Comparison of ENCODE assay signal across 17 cellular contexts in genomic region chr12:58541300-58541690, GRCh38.
DNase-seq lines count a peak whose midpoint lies in the region; ATAC-seq, FAIRE-seq and TF ChIP-seq lines count a peak whose summit lies in the region.
"Had no signal": no experiment of that assay in that cellular context is flagged by ENCODE, and none has a peak within 500 bp of the region (broad histone marks: within the 10 kb centered on the region; RNA-seq: fewer than 3 reads in every experiment).

No MANE protein-coding gene starts in this region.

- H3K4me3 Mint-ChIP-seq in progenitor cell of endocrine pancreas (ENCODE audit: low read depth) (no peak overlapping the region), H9 (no peak overlapping the region)
- H3K4me3 Mint-ChIP-seq: activated T-helper 17 cell treated with anti-CD3 and anti-CD28 coated beads, Interleukin-2, amount 50 U/mL, for 72 hours; CD4-positive, alpha-beta memory T cell; stimulated activated effector memory CD8-positive, alpha-beta T cell treated with anti-CD3 and anti-CD28 coated beads, Interleukin-12 subunit alpha, Interleukin-12 subunit beta, amount 100 ng/mL, for 72 hours had no signal

- ATAC-seq in GM19395 (IDR thresholded peaks at IDR 0.05; ENCODE audit: unreplicated experiment): no peak
- ATAC-seq: activated T-helper 17 cell treated with anti-CD3 and anti-CD28 coated beads, Interleukin-2, amount 50 U/mL, for 72 hours; naive thymus-derived CD8-positive, alpha-beta T cell; stimulated activated effector memory CD8-positive, alpha-beta T cell treated with anti-CD3 and anti-CD28 coated beads, Interleukin-12 subunit alpha, Interleukin-12 subunit beta, amount 100 ng/mL, for 72 hours had no signal

- H3K14ac ChIP-seq in H9 (ENCODE audit: insufficient read depth, low read length): no peak overlapping the region

- H3K36me3 Mint-ChIP-seq in progenitor cell of endocrine pancreas (ENCODE audit: insufficient read depth): no peaks in the 10 kb centered on the region
- peaks cover 0 to 11% (median 4%) of the 10 kb centered on the region in 3 experiments; a peak in 4 of 7 replicates for H3K36me3 Mint-ChIP-seq in H9 (ENCODE audit: insufficient read depth in 1 of 3, low read depth in 3 of 3)
- H3K36me3 Mint-ChIP-seq: CD4-positive, alpha-beta memory T cell; naive thymus-derived CD8-positive, alpha-beta T cell; stimulated activated effector memory CD8-positive, alpha-beta T cell treated with anti-CD3 and anti-CD28 coated beads, Interleukin-12 subunit alpha, Interleukin-12 subunit beta, amount 100 ng/mL, for 72 hours had no signal

- WGBS in GM23248 (ENCODE audit: low coverage in 1 of 2, low lambda C conversion rate in 2 of 2, missing lambda C conversion rate in 2 of 2), 2 experiments: 18 to 20% methylated on average over 3 of the region's 3 CpGs
- WGBS in H9 (ENCODE audit: extremely low coverage, insufficient read length, low lambda C conversion rate): no CpG with 5 or more reads among the region's 3 CpGs

- BruUV-seq in endothelial cell of umbilical vein (replicated peaks; lab: Mats Ljungman, UMichigan): no TSS peak

- H3K9me2 ChIP-seq in GM23248 (ENCODE audit: insufficient read depth): no peaks in the 10 kb centered on the region

- H3K4me1 ChIP-seq in GM23248 (ENCODE audit: insufficient read depth) (peaks cover 34% of the 10 kb centered on the region), endothelial cell of umbilical vein (ENCODE audit: control insufficient read depth, extremely low read depth, insufficient read depth, low read length) (peaks cover 10% of the 10 kb centered on the region), H9 (ENCODE audit: insufficient read depth, low read length) (peaks cover 3% of the 10 kb centered on the region; the same call in 1 of the 2 replicates)
- H3K4me1 ChIP-seq: testis had no signal

- TF ChIP-seq POLR2A in endothelial cell of umbilical vein (IDR thresholded peaks at IDR 0.05; ENCODE audit: low read depth, low read length): no peak

- no peaks in the 10 kb centered on the region for H3K79me1 ChIP-seq in H9 (ENCODE audit: insufficient read depth, low read depth, low read length, poor library complexity, severe bottlenecking)

- H3K79me2 ChIP-seq in GM23248 (ENCODE audit: insufficient read depth) (no peaks in the 10 kb centered on the region), endothelial cell of umbilical vein (ENCODE audit: control insufficient read depth, insufficient read depth, low read length) (no peaks in the 10 kb centered on the region), H9 (ENCODE audit: insufficient read depth, low read length) (no peaks in the 10 kb centered on the region)

- H3K9ac ChIP-seq in GM23248 (no peak overlapping the region), SK-N-MC (ENCODE audit: insufficient read length) (no peak overlapping the region), endothelial cell of umbilical vein (replicated peaks; ENCODE audit: extremely low read depth, insufficient read depth, low read length) (no peak overlapping the region), H9 (ENCODE audit: extremely low read depth, insufficient read length, low read length) (no peak overlapping the region)

- peaks cover 28% of the 10 kb centered on the region for H3F3A ChIP-seq in GM23248 (ENCODE audit: insufficient read depth)

- no peak for FAIRE-seq in endothelial cell of umbilical vein (lab: Jason Lieb, UNC)
- FAIRE-seq: bronchial epithelial cell had no signal

- no peak overlapping the region for H2AK5ac ChIP-seq in H9 (ENCODE audit: insufficient read length, low read length)

- no peak overlapping the region for H3K18ac ChIP-seq in H9 (ENCODE audit: insufficient read length, low read depth, low read length)

- no peak overlapping the region for H4K91ac ChIP-seq in H9 (ENCODE audit: insufficient read length, low read depth, low read length)

- no peak overlapping the region for H2BK12ac ChIP-seq in H9 (ENCODE audit: insufficient read length, low read depth, low read length)

- H2BK20ac ChIP-seq in H9 (ENCODE audit: low read depth, low read length, poor library complexity, severe bottlenecking): no peak overlapping the region

- H3K23ac ChIP-seq in H9 (ENCODE audit: insufficient read length, low read depth, low read length): no peak overlapping the region

- H3K4me1 Mint-ChIP-seq in progenitor cell of endocrine pancreas (ENCODE audit: low read depth): peaks cover 31% of the 10 kb centered on the region
- peaks cover 21 to 37% of the 10 kb centered on the region in 2 experiments for H3K4me1 Mint-ChIP-seq in H9
- H3K4me1 Mint-ChIP-seq: activated T-helper 17 cell treated with anti-CD3 and anti-CD28 coated beads, Interleukin-2, amount 50 U/mL, for 72 hours; CD4-positive, alpha-beta memory T cell; naive thymus-derived CD8-positive, alpha-beta T cell; stimulated activated effector memory CD8-positive, alpha-beta T cell treated with anti-CD3 and anti-CD28 coated beads, Interleukin-12 subunit alpha, Interleukin-12 subunit beta, amount 100 ng/mL, for 72 hours had no signal

- CTCF ChIA-PET in endothelial cell of umbilical vein (lab: Charles Lee): interaction anchor here (0.8 to 5.2 kb wide), 63 partner anchors 11 to 623 kb away, joined by 3 to 164 read pairs (median 6); partner anchors contain the start of gene LRIG3

- peak overlapping the region; percentile 54 for H3K4me2 ChIP-seq in GM23248 (ENCODE audit: unreplicated experiment)
- H3K4me2 ChIP-seq in endothelial cell of umbilical vein (ENCODE audit: insufficient read depth, low read length): no peak overlapping the region
- H3K4me2 ChIP-seq in H9 (ENCODE audit: insufficient read depth, insufficient read length, low read length): no peak overlapping the region

- H3K23me2 ChIP-seq in H9 (ENCODE audit: insufficient read length, low read depth, low read length, poor library complexity, severe bottlenecking): no peaks in the 10 kb centered on the region

- no peak overlapping the region for H3T11ph ChIP-seq in H9 (ENCODE audit: low read length)

- intact Hi-C loops in endothelial cell of umbilical vein (cut with micrococcal nuclease): loop anchor here (5.0 to 10.0 kb wide), 3 partner anchors 216 to 861 kb away; no protein-coding TSS in a partner anchor

- no peak overlapping the region for H2BK15ac ChIP-seq in H9 (ENCODE audit: low read depth, low read length)

- in situ Hi-C loops in GM23248 (cut with MboI): loop anchor here (10.0 to 25.0 kb wide), 4 partner anchors 346 to 614 kb away; no protein-coding TSS in a partner anchor

- no peak overlapping the region for H3K56ac ChIP-seq in H9 (ENCODE audit: insufficient read length, low read depth, low read length)

- H2BK5ac ChIP-seq in H9 (ENCODE audit: insufficient read length, low read length): no peak overlapping the region

- dilution Hi-C loops in endothelial cell of umbilical vein (cut with MboI; ENCODE audit: extremely low pct_ligation_motif_present, low sequenced_read_pairs): no loop called here

- H3K27me3 Mint-ChIP-seq in progenitor cell of endocrine pancreas (no peaks in the 10 kb centered on the region), H9 (ENCODE audit: low read depth) (no peaks in the 10 kb centered on the region)

- no peaks in the 10 kb centered on the region for H3K9me3 ChIP-seq in GM23248 (ENCODE audit: low read depth)
- no peaks in the 10 kb centered on the region for H3K9me3 ChIP-seq in SK-N-MC (ENCODE audit: low read depth, low read length)
- H3K9me3 ChIP-seq in endothelial cell of umbilical vein (replicated peaks; ENCODE audit: control insufficient read depth, insufficient read depth, low read length): no peaks in the 10 kb centered on the region
- H3K9me3 ChIP-seq in H9 (ENCODE audit: control insufficient read depth, low read depth, low read length): no peaks in the 10 kb centered on the region
- H3K9me3 ChIP-seq: testis had no signal

- DNase-seq in GM23248: peak; percentile 21
- DNase-seq in SK-N-MC (ENCODE audit: low read depth, low spot score): no peak
- DNase-seq in endothelial cell of umbilical vein (ENCODE audit: low read depth, low spot score): peak; percentile 13
- no peak for DNase-seq in progenitor cell of endocrine pancreas (ENCODE audit: low spot score, unreplicated experiment)
- no peak for DNase-seq in NCI-H2171 treated with DMSO at 0.1 percent for 48 hours (lab: John Stamatoyannopoulos, UW)
- no peak for DNase-seq in H9
- DNase-seq: activated CD4-positive, alpha-beta T cell treated with anti-CD3 and anti-CD28 coated beads for 48 hours; CD4-positive, alpha-beta memory T cell; DMS153; naive thymus-derived CD8-positive, alpha-beta T cell; SW 1271 had no signal

- no peaks in the 10 kb centered on the region for H3K27me3 ChIP-seq in GM23248 (replicated peaks; ENCODE audit: insufficient read depth)
- no peaks in the 10 kb centered on the region for H3K27me3 ChIP-seq in endothelial cell of umbilical vein (ENCODE audit: control insufficient read depth in 2 of 2, insufficient read depth in 2 of 2, low read length in 2 of 2)
- no peaks in the 10 kb centered on the region for H3K27me3 ChIP-seq in H9 (ENCODE audit: insufficient read depth, low read length)
- H3K27me3 ChIP-seq: testis had no signal

- peak overlapping the region; percentile 43 for H2AFZ ChIP-seq in GM23248
- no peak overlapping the region for H2AFZ ChIP-seq in endothelial cell of umbilical vein (ENCODE audit: low read depth, low read length)
- H2AFZ ChIP-seq in H9 (ENCODE audit: low read length): no peak overlapping the region

- no peaks in the 10 kb centered on the region for H4K20me1 ChIP-seq in GM23248 (ENCODE audit: insufficient read depth)
- no peaks in the 10 kb centered on the region for H4K20me1 ChIP-seq in endothelial cell of umbilical vein (replicated peaks; ENCODE audit: control insufficient read depth, extremely low read depth, insufficient read depth, low read length)
- H4K20me1 ChIP-seq in H9 (ENCODE audit: control insufficient read depth, insufficient read depth, insufficient read length): no peaks in the 10 kb centered on the region

- peaks cover 4% of the 10 kb centered on the region for H3K9me3 Mint-ChIP-seq in progenitor cell of endocrine pancreas (ENCODE audit: low read depth)
- peaks cover 3 to 7% of the 10 kb centered on the region in 2 experiments; a peak in 4 of 5 replicates for H3K9me3 Mint-ChIP-seq in H9
- H3K9me3 Mint-ChIP-seq: activated T-helper 17 cell treated with anti-CD3 and anti-CD28 coated beads, Interleukin-2, amount 50 U/mL, for 72 hours had no signal

- TF ChIP-seq CTCF in endothelial cell of umbilical vein (IDR thresholded peaks at IDR 0.05; ENCODE audit: extremely low read depth in 1 of 2, insufficient read depth in 1 of 2, low read depth in 1 of 2, low read length in 2 of 2) (no peak), progenitor cell of endocrine pancreas (IDR thresholded peaks at IDR 0.05; ENCODE audit: unreplicated experiment) (no peak), H9 (conservative IDR thresholded peaks at IDR 0.05) (no peak)

- no peak overlapping the region for H3K4ac ChIP-seq in H9 (ENCODE audit: low read depth, low read length)

- H3K27ac Mint-ChIP-seq in progenitor cell of endocrine pancreas (peak overlapping the region; percentile 13), H9 (no peak overlapping the region; a peak in 1 of 7 replicates)
- H3K27ac Mint-ChIP-seq: activated T-helper 17 cell treated with anti-CD3 and anti-CD28 coated beads, Interleukin-2, amount 50 U/mL, for 72 hours; CD4-positive, alpha-beta memory T cell; naive thymus-derived CD8-positive, alpha-beta T cell; stimulated activated effector memory CD8-positive, alpha-beta T cell treated with anti-CD3 and anti-CD28 coated beads, Interleukin-12 subunit alpha, Interleukin-12 subunit beta, amount 100 ng/mL, for 72 hours had no signal

- H3K27ac ChIP-seq in GM23248 (peak overlapping the region; percentile 11), SK-N-MC (peak overlapping the region; percentile 76), endothelial cell of umbilical vein (ENCODE audit: insufficient read depth, low read depth, low read length) (no peak overlapping the region), H9 (ENCODE audit: insufficient read length, low read depth, low read length) (no peak overlapping the region)

- H3K9me1 ChIP-seq in endothelial cell of umbilical vein (replicated peaks; ENCODE audit: control insufficient read depth, extremely low read depth, insufficient read depth, low read length): no peaks in the 10 kb centered on the region

- no peak overlapping the region for H4K5ac ChIP-seq in H9 (ENCODE audit: insufficient read length, low read depth, low read length)

- H3K4me3 ChIP-seq in GM23248 (peak overlapping the region; percentile 27; the same call in 1 of the 2 replicates), SK-N-MC (no peak overlapping the region), endothelial cell of umbilical vein (replicated peaks in 1 of 3; ENCODE audit: insufficient read depth in 1 of 3, low read depth in 1 of 3, low read length in 3 of 3) (no peak overlapping the region)
- H3K4me3 ChIP-seq: lung, testis had no signal

- H3K36me3 ChIP-seq in GM23248 (ENCODE audit: low read depth) (no peaks in the 10 kb centered on the region), SK-N-MC (ENCODE audit: insufficient read depth, low read length) (no peaks in the 10 kb centered on the region), endothelial cell of umbilical vein (ENCODE audit: control insufficient read depth in 2 of 2, extremely low read depth in 1 of 2, insufficient read depth in 2 of 2, low read length in 2 of 2) (no peaks in the 10 kb centered on the region)

- no peak overlapping the region for H2BK120ac ChIP-seq in H9 (ENCODE audit: low read depth, low read length, poor library complexity, severe bottlenecking)

- POLR2A ChIA-PET in endothelial cell of umbilical vein (lab: Charles Lee): no interaction called here

- no peak overlapping the region for H4K8ac ChIP-seq in H9 (replicated peaks; ENCODE audit: insufficient read length, low read depth, low read length)

Comparison
In these comparisons a context has a peak if more than half of its experiments do, and no peak if none do; other contexts are left out.
1. DNase-seq: peak in GM23248 (single experiment) and endothelial cell of umbilical vein (single experiment); none in SK-N-MC (single experiment), progenitor cell of endocrine pancreas (single experiment), NCI-H2171 treated with DMSO at 0.1 percent for 48 hours (single experiment) and H9 (single experiment).
2. H3K27ac ChIP-seq: peak in GM23248 (single experiment) and SK-N-MC (single experiment); none in endothelial cell of umbilical vein (single experiment) and H9 (single experiment).